In genomic region chr1:98001764-98002163, GRCh38 we compare ENCODE assay signal across 1 cellular context.
TF ChIP-seq lines count a peak whose summit lies in the region.

No MANE protein-coding gene starts in this region.

TF ChIP-seq in liver, 16 proteins besides CTCF, POLR2A, EP300 and RAD21 (continued from another document):
- TF ChIP-seq HNF4G (IDR thresholded peaks at IDR 0.05) = no peak
